ENCODE assay signal across 1 cellular context in genomic region chr3:149529099-149529498, GRCh38.
TF ChIP-seq lines count a peak whose summit lies in the region.

No MANE protein-coding gene starts in this region.

TF ChIP-seq in GM23338, 12 proteins besides CTCF, POLR2A, EP300 and RAD21 (continued from another document):
- TF ChIP-seq ZNF462 (CRISPR knock-in tag; IDR thresholded peaks at IDR 0.05) (no peak), POLR2AphosphoS5 (IDR thresholded peaks at IDR 0.05; ENCODE audit: low read depth) (no peak), STAT1 (IDR thresholded peaks at IDR 0.05; ENCODE audit: unreplicated experiment) (no peak), EZH2phosphoT487 (IDR thresholded peaks at IDR 0.05; ENCODE audit: unreplicated experiment) (no peak), JUNB (IDR thresholded peaks at IDR 0.05; ENCODE audit: unreplicated experiment) (no peak), REST (IDR thresholded peaks at IDR 0.05; ENCODE audit: unreplicated experiment) (no peak), ZNF331 (CRISPR knock-in tag; IDR thresholded peaks at IDR 0.05; ENCODE audit: low read depth) (no peak)
